8 cellular contexts compared by ENCODE assay signal in genomic region chr5:161676109-161676508, GRCh38. TPM values are rescaled to one million over a fixed set of nuclear protein-coding genes. Genes with fewer than 3 reads are reported as not detected.
A peak's percentile ranks its signal among the peaks of the same experiment; 100 is the strongest.
DNase-seq lines count a peak whose midpoint lies in the region; ATAC-seq and TF ChIP-seq lines count a peak whose summit lies in the region.

No MANE protein-coding gene starts in this region.

- 7% methylated on average over 2 of the region's 2 CpGs for WGBS in mammary epithelial cell (ENCODE audit: low coverage, missing lambda C conversion rate)

- intact Hi-C loops in mammary epithelial cell (cut with micrococcal nuclease) = no loop called here
- intact Hi-C loops in left cardiac atrium (cut with DNase I) = no loop called here

- H3K9me3 ChIP-seq in DOHH2 (ENCODE audit: control insufficient read depth, insufficient read depth, low read length) = no peaks in the 10 kb centered on the region
- no peaks in the 10 kb centered on the region for H3K9me3 ChIP-seq in mammary epithelial cell (replicated peaks; ENCODE audit: insufficient read depth, low read length)
- no peaks in the 10 kb centered on the region for H3K9me3 ChIP-seq in osteoblast (ENCODE audit: low read depth, low read length)

- no peak overlapping the region for H3K4me2 ChIP-seq in DOHH2 (ENCODE audit: low read length)
- H3K4me2 ChIP-seq in mammary epithelial cell (ENCODE audit: insufficient read depth, low read depth, low read length) = no peak overlapping the region
- H3K4me2 ChIP-seq in osteoblast (ENCODE audit: insufficient read depth, low read length) = no peak overlapping the region

- peak; percentile 93 for ATAC-seq in GM21423 (IDR thresholded peaks at IDR 0.05; ENCODE audit: unreplicated experiment)
- no peak for ATAC-seq in HG03097 (IDR thresholded peaks at IDR 0.05; ENCODE audit: low FRiP score, unreplicated experiment)
- no peak for ATAC-seq in left cardiac atrium

- TF ChIP-seq CTCF in DOHH2 (IDR thresholded peaks at IDR 0.05; ENCODE audit: low read depth, low read length, poor library complexity, severe bottlenecking) (peak; percentile 62), mammary epithelial cell (conservative IDR thresholded peaks at IDR 0.05 in 1 of 2, IDR thresholded peaks at IDR 0.05 in 1 of 2; ENCODE audit: extremely low read depth in 1 of 2, insufficient read depth in 1 of 2, low read depth in 1 of 2, low read length in 2 of 2) (peak; percentile 47 to 66), osteoblast (IDR thresholded peaks at IDR 0.05; ENCODE audit: extremely low read depth, low read depth, low read length) (no peak)

- BruUV-seq in mammary epithelial cell (replicated peaks; lab: Mats Ljungman, UMichigan) = no TSS peak

- no peaks in the 10 kb centered on the region for H3K9me2 ChIP-seq in DOHH2 (replicated peaks; ENCODE audit: control insufficient read depth, low read length)

- H3K27me3 ChIP-seq in DOHH2 (ENCODE audit: control insufficient read depth, low read length) (no peaks in the 10 kb centered on the region), mammary epithelial cell (ENCODE audit: insufficient read depth, low read length) (no peaks in the 10 kb centered on the region), osteoblast (ENCODE audit: insufficient read depth, low read length) (no peaks in the 10 kb centered on the region)

- dilution Hi-C loops in mammary epithelial cell (cut with HindIII; ENCODE audit: low sequenced_read_pairs) = no loop called here

- DNase-seq in HT-29 (ENCODE audit: low spot score) (peak; percentile 29), mammary epithelial cell (no peak), osteoblast (ENCODE audit: insufficient read length, low spot score, missing footprints) (no peak), left cardiac atrium (no peak)
- DNase-seq in stimulated activated CD4-positive, alpha-beta T cell treated with anti-CD3 and anti-CD28 coated beads, Interleukin-4, amount 100 ng/mL, for 1 hour = no peak

- CTCF ChIA-PET in mammary epithelial cell (lab: Charles Lee; ENCODE audit: low non-redundant PET) = no interaction called here

- H2AFZ ChIP-seq in mammary epithelial cell (ENCODE audit: low read depth, low read length) = no peak overlapping the region
- H2AFZ ChIP-seq in osteoblast (ENCODE audit: low read length) = no peak overlapping the region

- H3F3A ChIP-seq in DOHH2 (ENCODE audit: control insufficient read depth, insufficient read depth) = no peaks in the 10 kb centered on the region

- H3K79me2 ChIP-seq in DOHH2 (ENCODE audit: control insufficient read depth, low read length) (no peaks in the 10 kb centered on the region), mammary epithelial cell (ENCODE audit: insufficient read depth, low read length) (no peaks in the 10 kb centered on the region), osteoblast (ENCODE audit: insufficient read depth, low read length) (no peaks in the 10 kb centered on the region)

- in situ Hi-C loops in mammary epithelial cell (cut with MboI; ENCODE audit: low sequenced_read_pairs in 2 of 2) = no loop called here

- H3K4me3 ChIP-seq in DOHH2 (ENCODE audit: low read length) = no peak overlapping the region
- no peak overlapping the region for H3K4me3 ChIP-seq in mammary epithelial cell (replicated peaks in 1 of 3; ENCODE audit: insufficient read depth in 1 of 3, low read depth in 2 of 3, low read length in 3 of 3)
- no peak overlapping the region for H3K4me3 ChIP-seq in osteoblast (ENCODE audit: insufficient read depth, low read length)

- H3K27ac ChIP-seq in DOHH2 (ENCODE audit: low read depth, low read length) (no peak overlapping the region), mammary epithelial cell (ENCODE audit: insufficient read depth, low read depth, low read length) (no peak overlapping the region), osteoblast (ENCODE audit: low read depth, low read length) (no peak overlapping the region)

- H3K36me3 ChIP-seq in DOHH2 (ENCODE audit: control insufficient read depth, low read length) (no peaks in the 10 kb centered on the region), mammary epithelial cell (ENCODE audit: insufficient read depth, low read length) (no peaks in the 10 kb centered on the region), osteoblast (ENCODE audit: insufficient read depth, low read length) (no peaks in the 10 kb centered on the region)

- H4K20me1 ChIP-seq in DOHH2 (ENCODE audit: control insufficient read depth, insufficient read depth, low read depth, low read length) (no peaks in the 10 kb centered on the region), mammary epithelial cell (ENCODE audit: insufficient read depth, low read length) (no peaks in the 10 kb centered on the region), osteoblast (ENCODE audit: insufficient read depth, low read length) (no peaks in the 10 kb centered on the region)

- no peak overlapping the region for H3K9ac ChIP-seq in mammary epithelial cell (ENCODE audit: insufficient read depth, low read length)

- no peaks in the 10 kb centered on the region for H3K4me1 ChIP-seq in DOHH2 (ENCODE audit: control insufficient read depth, low read length)
- no peaks in the 10 kb centered on the region for H3K4me1 ChIP-seq in mammary epithelial cell (ENCODE audit: insufficient read depth, low read length)
- no peaks in the 10 kb centered on the region for H3K4me1 ChIP-seq in osteoblast (ENCODE audit: insufficient read depth, low read length)

RNA-seq across cellular contexts. Expression of gene GABRA6, which starts 9.4 kb away (rescaled TPM):
- total RNA-seq in HT-29 (2014; rRNA removed; shearing (Covaris generic)) = not detected in 2 replicates
- total RNA-seq in mammary epithelial cell (not detected), osteoblast (not detected in 2 replicates), left cardiac atrium (not detected)
- not detected for polyA plus RNA-seq in mammary epithelial cell
- not detected for polyA minus RNA-seq in mammary epithelial cell
